Comparison of ENCODE assay signal across 26 cellular contexts in the genomic region with DNA sequence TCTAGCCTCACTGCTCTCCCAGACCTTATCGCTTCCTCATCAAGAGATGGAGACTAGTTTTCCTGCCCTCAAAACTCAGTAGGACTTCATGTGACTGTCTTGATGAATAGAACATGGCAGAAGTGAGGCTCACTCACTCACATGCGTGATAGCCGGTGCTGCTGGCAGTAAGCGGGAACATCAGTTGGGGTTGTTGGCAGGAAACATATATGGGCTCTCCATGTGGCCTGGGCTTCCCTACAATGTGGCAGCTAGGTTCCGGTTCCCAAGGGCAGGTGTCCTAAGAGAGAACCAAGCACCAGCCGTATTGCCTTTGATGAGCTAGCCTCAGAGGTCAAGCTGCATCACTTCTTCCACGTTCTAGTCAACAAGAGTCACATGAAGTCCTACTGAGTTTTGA.
"Had no signal": no experiment of that assay in that cellular context is flagged by ENCODE, and none has a peak within 500 bp of the region (broad histone marks: within the 10 kb centered on the region; RNA-seq: fewer than 3 reads in every experiment).

No MANE protein-coding gene starts in this region.

- H3K9me3 ChIP-seq: pancreas, suprapubic skin, thyroid gland, uterus had no signal

- H3K27me3 ChIP-seq: pancreas, suprapubic skin, thyroid gland, uterus had no signal

- H3K36me3 Mint-ChIP-seq: immature natural killer cell; naive thymus-derived CD4-positive, alpha-beta T cell had no signal

- DNase-seq: dermis blood vessel endothelial cell; effector memory CD8-positive, alpha-beta T cell; hypothalamus; immature natural killer cell; mesenchymal stem cell; midbrain; naive thymus-derived CD4-positive, alpha-beta T cell; nephron progenitor cell; nucleus accumbens; stimulated activated CD4-positive, alpha-beta T cell treated with anti-CD3 and anti-CD28 coated beads, Interleukin-12 subunit alpha, Interleukin-12 subunit beta, amount 100 ng/mL, for 4 hours; stimulated activated CD4-positive, alpha-beta T cell treated with anti-CD3 and anti-CD28 coated beads, Interleukin-1b, Interleukin-23, amount 100 ng/mL, for 48 hours; stimulated activated CD4-positive, alpha-beta T cell treated with anti-CD3 and anti-CD28 coated beads, Interleukin-4, amount 100 ng/mL, for 1 hour; stimulated activated CD8-positive, alpha-beta memory T cell treated with anti-CD3 and anti-CD28 coated beads, Interleukin-4, amount 100 ng/mL, for 48 hours; stimulated activated naive CD4-positive, alpha-beta T cell; stimulated activated naive CD8-positive, alpha-beta T cell treated with anti-CD3 and anti-CD28 coated beads, Interleukin-15, amount 100 ng/mL, for 72 hours; thyroid gland; trophoblast cell had no signal

- H3K4me1 ChIP-seq: uterus had no signal

- H3K4me3 Mint-ChIP-seq: central memory CD8-positive, alpha-beta T cell; effector memory CD8-positive, alpha-beta T cell; immature natural killer cell; naive thymus-derived CD4-positive, alpha-beta T cell; nephron progenitor cell; stimulated activated naive CD8-positive, alpha-beta T cell treated with anti-CD3 and anti-CD28 coated beads, Interleukin-15, amount 100 ng/mL, for 72 hours had no signal

- H3K27ac Mint-ChIP-seq: effector memory CD8-positive, alpha-beta T cell; immature natural killer cell; naive thymus-derived CD4-positive, alpha-beta T cell; nephron progenitor cell; progenitor cell of endocrine pancreas; stimulated activated naive CD8-positive, alpha-beta T cell treated with anti-CD3 and anti-CD28 coated beads, Interleukin-15, amount 100 ng/mL, for 72 hours had no signal

- H3K4me1 Mint-ChIP-seq: central memory CD8-positive, alpha-beta T cell; immature natural killer cell; naive thymus-derived CD4-positive, alpha-beta T cell; nephron progenitor cell; stimulated activated naive CD8-positive, alpha-beta T cell treated with anti-CD3 and anti-CD28 coated beads, Interleukin-15, amount 100 ng/mL, for 72 hours had no signal

- H3K36me3 ChIP-seq: pancreas, suprapubic skin, thyroid gland, uterus had no signal

- H3K27ac ChIP-seq: coronary artery, pancreas, suprapubic skin, uterus had no signal

- H3K4me3 ChIP-seq: coronary artery, pancreas, smooth muscle cell, suprapubic skin, thyroid gland, uterus had no signal

- H3K9me3 Mint-ChIP-seq: central memory CD8-positive, alpha-beta T cell; effector memory CD8-positive, alpha-beta T cell; immature natural killer cell; naive thymus-derived CD4-positive, alpha-beta T cell; stimulated activated naive CD8-positive, alpha-beta T cell treated with anti-CD3 and anti-CD28 coated beads, Interleukin-15, amount 100 ng/mL, for 72 hours had no signal

- ATAC-seq: effector memory CD8-positive, alpha-beta T cell; left lobe of liver; naive thymus-derived CD4-positive, alpha-beta T cell; pancreas; sciatic nerve; stimulated activated naive CD8-positive, alpha-beta T cell treated with anti-CD3 and anti-CD28 coated beads, Interleukin-15, amount 100 ng/mL, for 72 hours had no signal
